Comparison of ENCODE assay signal across 15 cellular contexts in genomic region chr5:78720234-78720985, GRCh38.
DNase-seq lines count a peak whose midpoint lies in the region; ATAC-seq and TF ChIP-seq lines count a peak whose summit lies in the region.
"Had no signal": no experiment of that assay in that cellular context is flagged by ENCODE, and none has a peak within 500 bp of the region (broad histone marks: within the 10 kb centered on the region; RNA-seq: fewer than 3 reads in every experiment).

No MANE protein-coding gene starts in this region.

- no peaks in the 10 kb centered on the region for H3K79me2 ChIP-seq in GM23338 (replicated peaks; ENCODE audit: insufficient read depth)
- H3K79me2 ChIP-seq in SU-DHL-6 (ENCODE audit: insufficient read depth, low read length): peaks cover 38% of the 10 kb centered on the region

- H3K4me3 ChIP-seq in GM23338 (no peak overlapping the region), SU-DHL-6 (ENCODE audit: insufficient read depth, low read length, poor library complexity, severe bottlenecking) (peak overlapping the region; percentile 61), lower lobe of right lung (no peak overlapping the region)

- H3K9me2 ChIP-seq in GM23338 (ENCODE audit: insufficient read depth): no peaks in the 10 kb centered on the region
- H3K9me2 ChIP-seq in SU-DHL-6 (replicated peaks; ENCODE audit: insufficient read depth, low read length): no peaks in the 10 kb centered on the region

- H3K9ac ChIP-seq in SU-DHL-6 (ENCODE audit: low read length): peak overlapping the region; percentile 78

- intact Hi-C loops in lower lobe of right lung (cut with DNase I): no loop called here

- peak overlapping the region; percentile 79 for H2AFZ ChIP-seq in GM23338
- H2AFZ ChIP-seq in SU-DHL-6 (ENCODE audit: low read depth, low read length, severe bottlenecking): peak overlapping the region; percentile 29

- no peaks in the 10 kb centered on the region for H3K9me3 Mint-ChIP-seq in GM23338
- no peaks in the 10 kb centered on the region for H3K9me3 Mint-ChIP-seq in stimulated activated memory B cell treated with anti-CD40 and anti-IgM and Interleukin-4, amounts not matched to agents 10 μg/mL and 1 μg/mL and 100 μg/mL, for 72 hours
- no peaks in the 10 kb centered on the region for H3K9me3 Mint-ChIP-seq in effector memory CD8-positive, alpha-beta T cell
- H3K9me3 Mint-ChIP-seq: CD4-positive, alpha-beta T cell; dendritic cell treated with granulocyte-macrophage colony-stimulating factor and Interleukin-4, amounts not matched to agents 40 ng/mL and 50 ng/mL, for 4 days; stimulated activated effector memory CD8-positive, alpha-beta T cell treated with anti-CD3 and anti-CD28 coated beads, Interleukin-12 subunit alpha, Interleukin-12 subunit beta, amount 100 ng/mL, for 72 hours; T-cell had no signal

- no peak overlapping the region for H3K27ac ChIP-seq in GM23338 (ENCODE audit: low read depth)
- peak overlapping the region; percentile 99 for H3K27ac ChIP-seq in SU-DHL-6 (ENCODE audit: low read depth, low read length)
- H3K27ac ChIP-seq in lower lobe of right lung: no peak overlapping the region

- H4K20me1 ChIP-seq in GM23338 (replicated peaks; ENCODE audit: insufficient read depth) (no peaks in the 10 kb centered on the region), SU-DHL-6 (ENCODE audit: low read depth, low read length) (no peaks in the 10 kb centered on the region)

- 0 out of 2 replicates have a peak, but pooled peaks cover 3% of the 10 kb centered on the region for H3F3A ChIP-seq in GM23338 (replicated peaks; ENCODE audit: low read depth)
- H3F3A ChIP-seq in SU-DHL-6 (ENCODE audit: insufficient read depth): peaks cover 67% of the 10 kb centered on the region

- H3K36me3 Mint-ChIP-seq in GM23338 (ENCODE audit: low read depth): no peaks in the 10 kb centered on the region
- H3K36me3 Mint-ChIP-seq in stimulated activated memory B cell treated with anti-CD40 and anti-IgM and Interleukin-4, amounts not matched to agents 10 μg/mL and 1 μg/mL and 100 μg/mL, for 72 hours: no peaks in the 10 kb centered on the region
- peaks cover 2% of the 10 kb centered on the region for H3K36me3 Mint-ChIP-seq in effector memory CD8-positive, alpha-beta T cell (ENCODE audit: insufficient read depth)
- H3K36me3 Mint-ChIP-seq: stimulated activated effector memory CD8-positive, alpha-beta T cell treated with anti-CD3 and anti-CD28 coated beads, Interleukin-12 subunit alpha, Interleukin-12 subunit beta, amount 100 ng/mL, for 72 hours; T-cell had no signal

- H3K27me3 ChIP-seq in GM23338 (ENCODE audit: insufficient read depth): no peaks in the 10 kb centered on the region
- no peaks in the 10 kb centered on the region for H3K27me3 ChIP-seq in SU-DHL-6 (ENCODE audit: low read length)
- H3K27me3 ChIP-seq in lower lobe of right lung (ENCODE audit: low read depth): no peaks in the 10 kb centered on the region

- no peak overlapping the region for H3K27ac Mint-ChIP-seq in GM23338
- peak overlapping the region; percentile 60 for H3K27ac Mint-ChIP-seq in stimulated activated memory B cell treated with anti-CD40 and anti-IgM and Interleukin-4, amounts not matched to agents 10 μg/mL and 1 μg/mL and 100 μg/mL, for 72 hours
- no peak overlapping the region for H3K27ac Mint-ChIP-seq in effector memory CD8-positive, alpha-beta T cell
- H3K27ac Mint-ChIP-seq: CD4-positive, alpha-beta T cell; dendritic cell treated with granulocyte-macrophage colony-stimulating factor and Interleukin-4, amounts not matched to agents 40 ng/mL and 50 ng/mL, for 4 days; stimulated activated effector memory CD8-positive, alpha-beta T cell treated with anti-CD3 and anti-CD28 coated beads, Interleukin-12 subunit alpha, Interleukin-12 subunit beta, amount 100 ng/mL, for 72 hours; T-cell had no signal

- peaks cover 27% of the 10 kb centered on the region for H3K4me1 Mint-ChIP-seq in GM23338
- H3K4me1 Mint-ChIP-seq in stimulated activated memory B cell treated with anti-CD40 and anti-IgM and Interleukin-4, amounts not matched to agents 10 μg/mL and 1 μg/mL and 100 μg/mL, for 72 hours: peaks cover 51% of the 10 kb centered on the region
- no peaks in the 10 kb centered on the region for H3K4me1 Mint-ChIP-seq in effector memory CD8-positive, alpha-beta T cell (ENCODE audit: low read depth in 2 of 2)
- H3K4me1 Mint-ChIP-seq: stimulated activated effector memory CD8-positive, alpha-beta T cell treated with anti-CD3 and anti-CD28 coated beads, Interleukin-12 subunit alpha, Interleukin-12 subunit beta, amount 100 ng/mL, for 72 hours had no signal

- H3K9me3 ChIP-seq in SU-DHL-6 (ENCODE audit: insufficient read depth, low read length) (no peaks in the 10 kb centered on the region), lower lobe of right lung (no peaks in the 10 kb centered on the region)

- H3K4me1 ChIP-seq in GM23338 (ENCODE audit: insufficient read depth) (no peaks in the 10 kb centered on the region; the same call in 1 of the 2 replicates), lower lobe of right lung (peaks cover 6% of the 10 kb centered on the region)

- ATAC-seq in GM23338: no peak
- ATAC-seq in lower lobe of right lung: peak; percentile 78
- no peak for ATAC-seq in stimulated activated memory B cell treated with anti-CD40 and anti-IgM and Interleukin-4, amounts not matched to agents 10 μg/mL and 1 μg/mL and 100 μg/mL, for 72 hours
- ATAC-seq in effector memory CD8-positive, alpha-beta T cell (replicated peaks): no peak
- ATAC-seq: stimulated activated effector memory CD8-positive, alpha-beta T cell treated with anti-CD3 and anti-CD28 coated beads, Interleukin-12 subunit alpha, Interleukin-12 subunit beta, amount 100 ng/mL, for 72 hours; T-cell had no signal

- peaks cover 8% of the 10 kb centered on the region for H3K27me3 Mint-ChIP-seq in GM23338 (ENCODE audit: insufficient read depth, low read depth, poor library complexity)
- H3K27me3 Mint-ChIP-seq in stimulated activated memory B cell treated with anti-CD40 and anti-IgM and Interleukin-4, amounts not matched to agents 10 μg/mL and 1 μg/mL and 100 μg/mL, for 72 hours: no peaks in the 10 kb centered on the region
- peaks cover 8 to 11% of the 10 kb centered on the region in 2 donors for H3K27me3 Mint-ChIP-seq in effector memory CD8-positive, alpha-beta T cell
- H3K27me3 Mint-ChIP-seq: CD4-positive, alpha-beta T cell; dendritic cell treated with granulocyte-macrophage colony-stimulating factor and Interleukin-4, amounts not matched to agents 40 ng/mL and 50 ng/mL, for 4 days had no signal

- no peaks in the 10 kb centered on the region for H3K36me3 ChIP-seq in GM23338 (ENCODE audit: insufficient read depth)
- no peaks in the 10 kb centered on the region; the same call in 1 of the 2 replicates for H3K36me3 ChIP-seq in SU-DHL-6 (ENCODE audit: low read length)
- no peaks in the 10 kb centered on the region for H3K36me3 ChIP-seq in lower lobe of right lung

- H3K4me3 Mint-ChIP-seq in GM23338: no peak overlapping the region
- H3K4me3 Mint-ChIP-seq in stimulated activated memory B cell treated with anti-CD40 and anti-IgM and Interleukin-4, amounts not matched to agents 10 μg/mL and 1 μg/mL and 100 μg/mL, for 72 hours: no peak overlapping the region
- H3K4me3 Mint-ChIP-seq in effector memory CD8-positive, alpha-beta T cell: no peak overlapping the region
- H3K4me3 Mint-ChIP-seq: CD4-positive, alpha-beta T cell; dendritic cell treated with granulocyte-macrophage colony-stimulating factor and Interleukin-4, amounts not matched to agents 40 ng/mL and 50 ng/mL, for 4 days; stimulated activated effector memory CD8-positive, alpha-beta T cell treated with anti-CD3 and anti-CD28 coated beads, Interleukin-12 subunit alpha, Interleukin-12 subunit beta, amount 100 ng/mL, for 72 hours; T-cell had no signal

- no peak for DNase-seq in GM23338 (ENCODE audit: low spot score)
- DNase-seq in lower lobe of right lung: no peak
- DNase-seq in ecto neural progenitor cell (ENCODE audit: low spot score): no peak
- no peak for DNase-seq in activated gamma-delta T cell (lab: John Stamatoyannopoulos, UW)
- no peak for DNase-seq in effector memory CD8-positive, alpha-beta T cell
- DNase-seq: activated CD4-positive, alpha-beta T cell treated with anti-CD3 and anti-CD28 coated beads for 4 hours; activated T-cell treated with anti-CD3 and anti-CD28 coated beads, Interleukin-2, amount 50 U/mL, for 48 hours; CD4-positive, alpha-beta T cell; NCI-H2081 treated with DMSO at 0.1 percent for 48 hours; stimulated activated CD4-positive, alpha-beta T cell treated with anti-CD3 and anti-CD28 coated beads, Interleukin-4, amount 100 ng/mL, for 24 hours; T-cell had no signal

- H3K4me2 ChIP-seq in GM23338 (no peak overlapping the region), SU-DHL-6 (ENCODE audit: low read depth, low read length, poor library complexity, severe bottlenecking) (peak overlapping the region; percentile 90)

- no peak for TF ChIP-seq CTCF in GM23338 (conservative IDR thresholded peaks at IDR 0.05; ENCODE audit: low read depth in 2 of 2)
- no peak for TF ChIP-seq CTCF in SU-DHL-6 (IDR thresholded peaks at IDR 0.05; ENCODE audit: insufficient read depth, low read length, poor library complexity, severe bottlenecking)
- no peak for TF ChIP-seq CTCF in lower lobe of right lung (IDR thresholded peaks at IDR 0.05)

TF ChIP-seq in GM23338, 12 proteins besides CTCF, POLR2A, EP300 and RAD21 (continues in another document):
- TF ChIP-seq POLR2AphosphoS5 (IDR thresholded peaks at IDR 0.05; ENCODE audit: low read depth) (no peak), STAT1 (IDR thresholded peaks at IDR 0.05; ENCODE audit: unreplicated experiment) (no peak)
- TF ChIP-seq, protein P1, sequence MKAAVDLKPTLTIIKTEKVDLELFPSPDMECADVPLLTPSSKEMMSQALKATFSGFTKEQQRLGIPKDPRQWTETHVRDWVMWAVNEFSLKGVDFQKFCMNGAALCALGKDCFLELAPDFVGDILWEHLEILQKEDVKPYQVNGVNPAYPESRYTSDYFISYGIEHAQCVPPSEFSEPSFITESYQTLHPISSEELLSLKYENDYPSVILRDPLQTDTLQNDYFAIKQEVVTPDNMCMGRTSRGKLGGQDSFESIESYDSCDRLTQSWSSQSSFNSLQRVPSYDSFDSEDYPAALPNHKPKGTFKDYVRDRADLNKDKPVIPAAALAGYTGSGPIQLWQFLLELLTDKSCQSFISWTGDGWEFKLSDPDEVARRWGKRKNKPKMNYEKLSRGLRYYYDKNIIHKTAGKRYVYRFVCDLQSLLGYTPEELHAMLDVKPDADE (IDR thresholded peaks at IDR 0.05): no peak

Comparison
In these comparisons a context has a peak if more than half of its experiments do, and no peak if none do; other contexts are left out.
1. ATAC-seq: peak in lower lobe of right lung (2 of 2); none in GM23338 (single experiment), stimulated activated memory B cell treated with anti-CD40 and anti-IgM and Interleukin-4, amounts not matched to agents 10 μg/mL and 1 μg/mL and 100 μg/mL, for 72 hours (single experiment) and effector memory CD8-positive, alpha-beta T cell (single experiment).